Comparison of ENCODE assay signal across 8 cellular contexts in genomic region chr10:63630928-63631685, GRCh38.
DNase-seq lines count a peak whose midpoint lies in the region; ATAC-seq, FAIRE-seq and TF ChIP-seq lines count a peak whose summit lies in the region.

No MANE protein-coding gene starts in this region.

- DNase-seq in GM06990 (ENCODE audit: extremely low read depth, insufficient read length) (no peak), Peyer's patch (no peak), esophagus squamous epithelium (lab: John Stamatoyannopoulos, UW) (no peak), pancreas (no peak), GF-D8 (lab: John Stamatoyannopoulos, UW) (no peak), AG08396 (ENCODE audit: low spot score) (no peak)

- H3K27me3 ChIP-seq in GM06990 (replicated peaks; ENCODE audit: control insufficient read depth, insufficient read depth, low read length) (no peaks in the 10 kb centered on the region), Peyer's patch (no peaks in the 10 kb centered on the region), esophagus squamous epithelium (no peaks in the 10 kb centered on the region), pancreas (no peaks in the 10 kb centered on the region)

- no peaks in the 10 kb centered on the region for H3K9me3 ChIP-seq in Peyer's patch
- H3K9me3 ChIP-seq in esophagus squamous epithelium: no peaks in the 10 kb centered on the region
- no peaks in the 10 kb centered on the region for H3K9me3 ChIP-seq in pancreas

- no peak for ATAC-seq in pancreas
- ATAC-seq in HG02623 (IDR thresholded peaks at IDR 0.05; ENCODE audit: unreplicated experiment): no peak
- no peak for ATAC-seq in GM18870 (IDR thresholded peaks at IDR 0.05; ENCODE audit: unreplicated experiment)

- TF ChIP-seq POLR2A in Peyer's patch (IDR thresholded peaks at IDR 0.05) (no peak), esophagus squamous epithelium (IDR thresholded peaks at IDR 0.05) (no peak)

- no peaks in the 10 kb centered on the region for H3K36me3 ChIP-seq in GM06990 (ENCODE audit: control insufficient read depth, insufficient read depth, low read length)
- no peaks in the 10 kb centered on the region for H3K36me3 ChIP-seq in Peyer's patch
- no peaks in the 10 kb centered on the region for H3K36me3 ChIP-seq in esophagus squamous epithelium
- no peaks in the 10 kb centered on the region for H3K36me3 ChIP-seq in pancreas

- 18% methylated on average over 20 of the region's 20 CpGs for WGBS in esophagus squamous epithelium, 2 donors
- 23 to 24% methylated on average over 20 of the region's 20 CpGs for WGBS in pancreas, 2 donors

- H3K4me1 ChIP-seq in Peyer's patch (peaks cover 0 to 7% (median 0%) of the 10 kb centered on the region in 4 donors), esophagus squamous epithelium (peaks cover 10 to 41% (median 18%) of the 10 kb centered on the region in 3 donors), pancreas (peaks cover 3 to 8% (median 8%) of the 10 kb centered on the region in 3 donors)

- no peak for FAIRE-seq in pancreas (lab: Jason Lieb, UNC)

- intact Hi-C loops in esophagus squamous epithelium (cut with DNase I) (loop anchor here (5.0 kb wide), 1 partner anchor 81 kb away; no protein-coding TSS in a partner anchor), pancreas (cut with DNase I) (loop anchor here in 1 of 3 donors (5.0 to 10.0 kb wide), 2 partner anchors 86 to 456 kb away; no protein-coding TSS in a partner anchor)

- peak overlapping the region; percentile 82 for H3K4me3 ChIP-seq in GM06990 (replicated peaks; ENCODE audit: low read depth, low read length)
- peak overlapping the region; percentile 60 to 73 (median 68) for H3K4me3 ChIP-seq in Peyer's patch
- H3K4me3 ChIP-seq in esophagus squamous epithelium: peak overlapping the region; percentile 62 to 78 (median 69)
- peak overlapping the region; percentile 11 to 63 (median 56) for H3K4me3 ChIP-seq in pancreas

- peak overlapping the region; percentile 88 to 98 (median 96) for H3K27ac ChIP-seq in Peyer's patch
- H3K27ac ChIP-seq in esophagus squamous epithelium: peak overlapping the region; percentile 93 to 98 (median 98)
- H3K27ac ChIP-seq in pancreas: peak overlapping the region; percentile 97 to 98 (median 98)

- TF ChIP-seq CTCF in GM06990 (IDR thresholded peaks at IDR 0.05; ENCODE audit: insufficient read depth, low read length, poor library complexity, severe bottlenecking) (no peak), Peyer's patch (IDR thresholded peaks at IDR 0.05) (no peak), esophagus squamous epithelium (IDR thresholded peaks at IDR 0.05) (no peak), pancreas (IDR thresholded peaks at IDR 0.05) (no peak)
